ENCODE assay signal across 1 cellular context in genomic region chr1:31447210-31447609, GRCh38.
TF ChIP-seq lines count a peak whose summit lies in the region.

No MANE protein-coding gene starts in this region.

TF ChIP-seq in K562, 482 proteins besides CTCF, POLR2A, EP300 and RAD21 (continued from another document and continues in another):
- TF ChIP-seq RREB1 (CRISPR knock-in tag; IDR thresholded peaks at IDR 0.05) (no peak), ZNF407 (IDR thresholded peaks at IDR 0.05; ENCODE audit: low read depth) (no peak), CBX8 (IDR thresholded peaks at IDR 0.05; ENCODE audit: borderline replicate concordance, extremely low read depth, low read depth, low read length, poor library complexity, severe bottlenecking) (no peak), CREB1 (IDR thresholded peaks at IDR 0.05) (no peak), CREB1 (CRISPR knock-in tag; IDR thresholded peaks at IDR 0.05) (peak; percentile 46; the same call in 1 of the 2 replicates), IRF2 (CRISPR knock-in tag; IDR thresholded peaks at IDR 0.05) (no peak), CHD2 (IDR thresholded peaks at IDR 0.05; ENCODE audit: low read depth, low read length) (no peak), ARID2 (IDR thresholded peaks at IDR 0.05) (no peak), MIER1 (IDR thresholded peaks at IDR 0.05; ENCODE audit: low read depth) (no peak), CREM (IDR thresholded peaks at IDR 0.05; ENCODE audit: low read depth) (peak; percentile 66), THRB (CRISPR knock-in tag; conservative IDR thresholded peaks at IDR 0.05) (no peak), NUFIP1 (IDR thresholded peaks at IDR 0.05; ENCODE audit: partially characterized antibody) (no peak), ZNF311 (CRISPR knock-in tag; IDR thresholded peaks at IDR 0.05) (no peak), ZNF41 (CRISPR knock-in tag; conservative IDR thresholded peaks at IDR 0.05) (no peak), HMGXB4 (CRISPR knock-in tag; IDR thresholded peaks at IDR 0.05) (no peak), ASH1L (IDR thresholded peaks at IDR 0.05; ENCODE audit: borderline replicate concordance, low read depth, partially characterized antibody) (no peak), ATF7 (IDR thresholded peaks at IDR 0.05) (0 out of 2 replicates have a peak, but pooled peaks have one; percentile 36), ZNF3 (CRISPR knock-in tag; IDR thresholded peaks at IDR 0.05) (no peak), POLR2G (IDR thresholded peaks at IDR 0.05; ENCODE audit: low read depth, low read length) (no peak), GABPA (tag; conservative IDR thresholded peaks at IDR 0.05; ENCODE audit: low read depth) (peak; percentile 72), FOSL1 (tag; conservative IDR thresholded peaks at IDR 0.05) (0 out of 2 replicates have a peak, but pooled peaks have one; percentile 26), RAD51 (IDR thresholded peaks at IDR 0.05; ENCODE audit: borderline replicate concordance, low read depth) (no peak), MTF1 (CRISPR knock-in tag; IDR thresholded peaks at IDR 0.05; ENCODE audit: borderline replicate concordance) (no peak), HDAC2 (IDR thresholded peaks at IDR 0.05) (no peak), NR2C2 (CRISPR knock-in tag; IDR thresholded peaks at IDR 0.05) (no peak), NR2C2 (tag; IDR thresholded peaks at IDR 0.05) (no peak), ZNF280B (CRISPR knock-in tag; IDR thresholded peaks at IDR 0.05) (no peak), FOS (IDR thresholded peaks at IDR 0.05; ENCODE audit: extremely low read depth, insufficient read length) (no peak), ZNF347 (CRISPR knock-in tag; IDR thresholded peaks at IDR 0.05; ENCODE audit: low read depth) (no peak), RNF2 (IDR thresholded peaks at IDR 0.05) (peak; percentile 39; the same call in 1 of the 2 replicates), HCFC1 (IDR thresholded peaks at IDR 0.05; ENCODE audit: low read depth, low read length) (no peak), LCOR (CRISPR knock-in tag; IDR thresholded peaks at IDR 0.05) (no peak), PKNOX1 (IDR thresholded peaks at IDR 0.05) (peak; percentile 44), MYNN (IDR thresholded peaks at IDR 0.05) (no peak), MYNN (CRISPR knock-in tag; IDR thresholded peaks at IDR 0.05) (no peak), ETS2 (tag; IDR thresholded peaks at IDR 0.05; ENCODE audit: borderline replicate concordance, poor library complexity, severe bottlenecking) (no peak), NCOR1 (IDR thresholded peaks at IDR 0.05) (no peak), NFXL1 (CRISPR knock-in tag; IDR thresholded peaks at IDR 0.05) (no peak), RBBP5 (IDR thresholded peaks at IDR 0.05; ENCODE audit: borderline replicate concordance, insufficient read depth, low read length, poor library complexity, severe bottlenecking) (no peak), ZNF431 (CRISPR knock-in tag; IDR thresholded peaks at IDR 0.05) (no peak), HMBOX1 (IDR thresholded peaks at IDR 0.05) (no peak)
